1 cellular context compared by ENCODE assay signal in the genomic region with DNA sequence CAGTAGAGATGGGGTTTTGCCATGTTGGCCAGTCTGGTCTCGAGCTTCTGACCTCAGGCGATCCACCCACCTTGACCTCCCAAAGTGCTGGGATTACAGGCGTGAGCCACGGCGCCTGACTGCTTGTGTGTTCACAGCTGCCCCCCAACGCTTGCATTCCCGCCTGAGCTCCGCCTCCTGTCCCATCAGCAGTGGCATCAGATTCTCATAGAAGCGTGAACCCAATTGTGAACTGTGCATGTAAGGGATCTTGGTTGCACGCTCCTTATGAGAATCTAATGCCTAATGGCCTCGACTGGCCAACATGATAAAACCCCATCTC.
TF ChIP-seq lines count a peak whose summit lies in the region.

No MANE protein-coding gene starts in this region.

TF ChIP-seq in GM23338, 12 proteins besides CTCF, POLR2A, EP300 and RAD21 (continued from another document):
- TF ChIP-seq, protein P1, sequence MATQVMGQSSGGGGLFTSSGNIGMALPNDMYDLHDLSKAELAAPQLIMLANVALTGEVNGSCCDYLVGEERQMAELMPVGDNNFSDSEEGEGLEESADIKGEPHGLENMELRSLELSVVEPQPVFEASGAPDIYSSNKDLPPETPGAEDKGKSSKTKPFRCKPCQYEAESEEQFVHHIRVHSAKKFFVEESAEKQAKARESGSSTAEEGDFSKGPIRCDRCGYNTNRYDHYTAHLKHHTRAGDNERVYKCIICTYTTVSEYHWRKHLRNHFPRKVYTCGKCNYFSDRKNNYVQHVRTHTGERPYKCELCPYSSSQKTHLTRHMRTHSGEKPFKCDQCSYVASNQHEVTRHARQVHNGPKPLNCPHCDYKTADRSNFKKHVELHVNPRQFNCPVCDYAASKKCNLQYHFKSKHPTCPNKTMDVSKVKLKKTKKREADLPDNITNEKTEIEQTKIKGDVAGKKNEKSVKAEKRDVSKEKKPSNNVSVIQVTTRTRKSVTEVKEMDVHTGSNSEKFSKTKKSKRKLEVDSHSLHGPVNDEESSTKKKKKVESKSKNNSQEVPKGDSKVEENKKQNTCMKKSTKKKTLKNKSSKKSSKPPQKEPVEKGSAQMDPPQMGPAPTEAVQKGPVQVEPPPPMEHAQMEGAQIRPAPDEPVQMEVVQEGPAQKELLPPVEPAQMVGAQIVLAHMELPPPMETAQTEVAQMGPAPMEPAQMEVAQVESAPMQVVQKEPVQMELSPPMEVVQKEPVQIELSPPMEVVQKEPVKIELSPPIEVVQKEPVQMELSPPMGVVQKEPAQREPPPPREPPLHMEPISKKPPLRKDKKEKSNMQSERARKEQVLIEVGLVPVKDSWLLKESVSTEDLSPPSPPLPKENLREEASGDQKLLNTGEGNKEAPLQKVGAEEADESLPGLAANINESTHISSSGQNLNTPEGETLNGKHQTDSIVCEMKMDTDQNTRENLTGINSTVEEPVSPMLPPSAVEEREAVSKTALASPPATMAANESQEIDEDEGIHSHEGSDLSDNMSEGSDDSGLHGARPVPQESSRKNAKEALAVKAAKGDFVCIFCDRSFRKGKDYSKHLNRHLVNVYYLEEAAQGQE (IDR thresholded peaks at IDR 0.05; ENCODE audit: unreplicated experiment) = no peak
- no peak for TF ChIP-seq STAT1 (IDR thresholded peaks at IDR 0.05; ENCODE audit: unreplicated experiment)
- no peak for TF ChIP-seq ZNF114 (CRISPR knock-in tag; IDR thresholded peaks at IDR 0.05)
- TF ChIP-seq, protein P2, sequence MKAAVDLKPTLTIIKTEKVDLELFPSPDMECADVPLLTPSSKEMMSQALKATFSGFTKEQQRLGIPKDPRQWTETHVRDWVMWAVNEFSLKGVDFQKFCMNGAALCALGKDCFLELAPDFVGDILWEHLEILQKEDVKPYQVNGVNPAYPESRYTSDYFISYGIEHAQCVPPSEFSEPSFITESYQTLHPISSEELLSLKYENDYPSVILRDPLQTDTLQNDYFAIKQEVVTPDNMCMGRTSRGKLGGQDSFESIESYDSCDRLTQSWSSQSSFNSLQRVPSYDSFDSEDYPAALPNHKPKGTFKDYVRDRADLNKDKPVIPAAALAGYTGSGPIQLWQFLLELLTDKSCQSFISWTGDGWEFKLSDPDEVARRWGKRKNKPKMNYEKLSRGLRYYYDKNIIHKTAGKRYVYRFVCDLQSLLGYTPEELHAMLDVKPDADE (IDR thresholded peaks at IDR 0.05) = no peak
